In genomic region chr20:38191654-38192053, GRCh38 we compare ENCODE assay signal across 2 cellular contexts.
TF ChIP-seq lines count a peak whose summit lies in the region.

No MANE protein-coding gene starts in this region.

TF ChIP-seq in K562, 482 proteins besides CTCF, POLR2A, EP300 and RAD21 (continued from another document):
- TF ChIP-seq CEBPG (CRISPR knock-in tag; IDR thresholded peaks at IDR 0.05) (no peak), CEBPG (tag; conservative IDR thresholded peaks at IDR 0.05 in 1 of 2, IDR thresholded peaks at IDR 0.05 in 1 of 2) (peak in 1 of 2 experiments; percentile 70; a peak in 2 of 4 replicates), ATF3 (IDR thresholded peaks at IDR 0.05) (peak; percentile 20; the same call in 1 of the 2 replicates), ATF3 (CRISPR knock-in tag; conservative IDR thresholded peaks at IDR 0.05) (no peak), PKNOX1 (IDR thresholded peaks at IDR 0.05) (peak; percentile 6; the same call in 1 of the 2 replicates), ZBTB26 (CRISPR knock-in tag; IDR thresholded peaks at IDR 0.05) (no peak)

TF ChIP-seq in WTC11, 78 proteins besides CTCF, POLR2A, EP300 and RAD21:
- TF ChIP-seq ZSCAN18 (CRISPR knock-in tag; IDR thresholded peaks at IDR 0.05): no peak
- TF ChIP-seq CBFB (CRISPR knock-in tag; IDR thresholded peaks at IDR 0.05; ENCODE audit: low read depth): no peak
- TF ChIP-seq ZNF232 (CRISPR knock-in tag; IDR thresholded peaks at IDR 0.05): no peak
- TF ChIP-seq KAT7 (CRISPR knock-in tag; IDR thresholded peaks at IDR 0.05; ENCODE audit: borderline replicate concordance): no peak
- TF ChIP-seq MAX (CRISPR knock-in tag; IDR thresholded peaks at IDR 0.05): no peak
- TF ChIP-seq ATF6 (CRISPR knock-in tag; IDR thresholded peaks at IDR 0.05): no peak
- no peak for TF ChIP-seq FOXP1 (CRISPR knock-in tag; IDR thresholded peaks at IDR 0.05; ENCODE audit: borderline replicate concordance)
- no peak for TF ChIP-seq RELA (CRISPR knock-in tag; IDR thresholded peaks at IDR 0.05; ENCODE audit: borderline replicate concordance)
- no peak for TF ChIP-seq ZNF423 (CRISPR knock-in tag; IDR thresholded peaks at IDR 0.05)
- no peak for TF ChIP-seq EMX1 (CRISPR knock-in tag; IDR thresholded peaks at IDR 0.05)
- no peak for TF ChIP-seq HMGXB4 (CRISPR knock-in tag; IDR thresholded peaks at IDR 0.05)
- no peak for TF ChIP-seq ARID4B (CRISPR knock-in tag; IDR thresholded peaks at IDR 0.05; ENCODE audit: borderline replicate concordance)
- no peak for TF ChIP-seq FOXP4 (CRISPR knock-in tag; IDR thresholded peaks at IDR 0.05)
- no peak for TF ChIP-seq TEAD1 (CRISPR knock-in tag; IDR thresholded peaks at IDR 0.05)
- no peak for TF ChIP-seq E2F5 (CRISPR knock-in tag; IDR thresholded peaks at IDR 0.05)
- no peak for TF ChIP-seq FOXJ3 (CRISPR knock-in tag; IDR thresholded peaks at IDR 0.05; ENCODE audit: borderline replicate concordance)
- no peak for TF ChIP-seq GTF2I (CRISPR knock-in tag; conservative IDR thresholded peaks at IDR 0.05)
